Comparison of ENCODE assay signal across 1 cellular context in the genomic region with DNA sequence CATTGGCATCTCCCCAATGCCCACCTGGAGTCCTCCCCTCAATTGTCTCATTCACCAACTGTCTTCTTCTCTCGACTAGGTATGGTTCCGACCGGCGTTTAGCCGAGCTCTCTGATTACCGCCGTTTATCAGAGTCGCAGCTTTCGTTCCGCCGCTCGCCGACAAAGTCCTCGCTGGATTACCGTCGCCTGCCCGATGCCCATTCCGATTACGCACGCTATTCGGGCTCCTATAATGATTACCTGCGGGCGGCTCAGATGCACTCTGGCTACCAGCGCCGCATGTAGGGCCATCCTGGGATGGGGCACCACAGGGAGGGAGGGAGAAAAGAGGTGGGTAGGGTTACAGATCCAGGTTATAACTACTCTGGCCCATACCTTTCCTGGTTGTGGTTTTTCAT.
A peak's percentile ranks its signal among the peaks of the same experiment; 100 is the strongest.
TF ChIP-seq lines count a peak whose summit lies in the region.

No MANE protein-coding gene starts in this region.

TF ChIP-seq in K562, 482 proteins besides CTCF, POLR2A, EP300 and RAD21:
- TF ChIP-seq ZNF134 (CRISPR knock-in tag; conservative IDR thresholded peaks at IDR 0.05) (no peak), RBM22 (IDR thresholded peaks at IDR 0.05; ENCODE audit: low read depth, low read length, poor library complexity, severe bottlenecking) (peak; percentile 71), RBFOX2 (IDR thresholded peaks at IDR 0.05; ENCODE audit: low read depth, low read length) (peak; percentile 62), POLR2G (IDR thresholded peaks at IDR 0.05; ENCODE audit: low read depth, low read length) (peak; percentile 67)
